Comparison of ENCODE assay signal across 12 cellular contexts in the genomic region with DNA sequence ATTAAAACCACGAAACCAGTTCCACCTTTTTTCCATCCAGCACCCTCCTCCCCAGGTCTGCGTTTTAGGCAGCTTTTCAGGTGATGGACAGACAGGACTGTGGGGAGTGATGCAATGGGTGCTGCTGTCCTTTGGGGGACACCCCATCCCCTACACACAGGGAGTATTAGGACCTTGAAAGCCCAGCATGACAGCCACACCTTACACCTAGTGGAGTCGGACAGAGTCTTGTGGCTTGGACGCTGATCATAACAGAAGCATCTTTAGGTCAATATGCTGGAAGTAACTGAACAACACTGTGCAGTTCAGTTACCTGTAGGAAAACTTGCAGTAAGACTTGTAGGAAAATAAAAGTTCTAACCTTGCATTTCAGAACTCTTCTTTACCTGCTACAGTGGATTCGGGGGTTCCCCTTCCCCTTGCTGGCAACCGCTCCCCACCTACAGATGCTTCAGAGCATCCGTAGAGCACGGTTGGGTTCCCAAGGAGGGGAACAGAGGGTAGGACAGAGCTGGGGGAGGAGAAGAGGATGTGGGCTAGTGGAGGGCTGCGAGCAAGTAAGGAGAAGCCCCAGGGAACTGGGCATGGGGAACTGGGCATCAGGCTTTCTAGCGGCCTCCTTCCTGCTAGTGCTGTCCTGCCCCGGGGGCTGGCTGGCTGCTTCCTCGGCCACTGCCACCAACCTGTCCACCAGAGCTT. TPM values are rescaled to one million over a fixed set of nuclear protein-coding genes. Genes with fewer than 3 reads are reported as not detected.
A peak's percentile ranks its signal among the peaks of the same experiment; 100 is the strongest.
DNase-seq lines count a peak whose midpoint lies in the region; ATAC-seq and TF ChIP-seq lines count a peak whose summit lies in the region.
"Had no signal": no experiment of that assay in that cellular context is flagged by ENCODE, and none has a peak within 500 bp of the region (broad histone marks: within the 10 kb centered on the region; RNA-seq: fewer than 3 reads in every experiment).

No MANE protein-coding gene starts in this region.

- peak overlapping the region in 3 of 4 donors; percentile 59 to 92 (median 79) for H3K4me3 Mint-ChIP-seq in CD4-positive, CD25-positive, alpha-beta regulatory T cell

- no peaks in the 10 kb centered on the region for H3K27me3 Mint-ChIP-seq in CD4-positive, CD25-positive, alpha-beta regulatory T cell

- H3K4me1 ChIP-seq in CD4-positive, CD25-positive, alpha-beta regulatory T cell (ENCODE audit: control insufficient read depth, insufficient read depth, low read length, poor library complexity, severe bottlenecking): peaks cover 28% of the 10 kb centered on the region
- peaks cover 0 to 28% (median 19%) of the 10 kb centered on the region in 4 donors for H3K4me1 ChIP-seq in esophagus muscularis mucosa

- 83% methylated on average over 12 of the region's 12 CpGs for WGBS in esophagus muscularis mucosa

- H3K9me3 ChIP-seq in CD4-positive, CD25-positive, alpha-beta regulatory T cell (ENCODE audit: control insufficient read depth in 2 of 2, low read length in 2 of 2): no peaks in the 10 kb centered on the region
- H3K9me3 ChIP-seq in esophagus muscularis mucosa: no peaks in the 10 kb centered on the region
- H3K9me3 ChIP-seq: heart left ventricle had no signal

- intact Hi-C loops in esophagus muscularis mucosa (cut with DNase I): no loop called here

- no peak for TF ChIP-seq POLR2A in esophagus muscularis mucosa (IDR thresholded peaks at IDR 0.05; ENCODE audit: low read depth)

- DNase-seq in CD4-positive, CD25-positive, alpha-beta regulatory T cell: peak in 1 of 3 donors; percentile 16
- DNase-seq in esophagus muscularis mucosa (ENCODE audit: extremely low spot score): no peak
- no peak for DNase-seq in NOMO-1 (lab: John Stamatoyannopoulos, UW; ENCODE audit: unreplicated experiment in 2 of 2)
- no peak for DNase-seq in T-helper 1 cell
- no peak for DNase-seq in RPMI8226
- DNase-seq: heart left ventricle, NCI-H1105 treated with DMSO at 0.1 percent for 48 hours had no signal

- H3K36me3 Mint-ChIP-seq in CD4-positive, CD25-positive, alpha-beta regulatory T cell: no peaks in the 10 kb centered on the region

- no peak for TF ChIP-seq CTCF in esophagus muscularis mucosa (IDR thresholded peaks at IDR 0.05)

- peaks cover 19 to 36% (median 23%) of the 10 kb centered on the region in 4 donors for H3K4me1 Mint-ChIP-seq in CD4-positive, CD25-positive, alpha-beta regulatory T cell

- no peaks in the 10 kb centered on the region for H3K36me3 ChIP-seq in CD4-positive, CD25-positive, alpha-beta regulatory T cell (ENCODE audit: control insufficient read depth, insufficient read depth, low read length)
- no peaks in the 10 kb centered on the region for H3K36me3 ChIP-seq in esophagus muscularis mucosa
- H3K36me3 ChIP-seq: heart left ventricle had no signal

- H3K27me3 ChIP-seq in CD4-positive, CD25-positive, alpha-beta regulatory T cell (ENCODE audit: control insufficient read depth, insufficient read depth, low read length): no peaks in the 10 kb centered on the region
- no peaks in the 10 kb centered on the region for H3K27me3 ChIP-seq in esophagus muscularis mucosa
- H3K27me3 ChIP-seq: heart left ventricle had no signal

- H3K4me3 ChIP-seq in CD4-positive, CD25-positive, alpha-beta regulatory T cell (ENCODE audit: low read depth, low read length): no peak overlapping the region
- H3K4me3 ChIP-seq in esophagus muscularis mucosa: no peak overlapping the region
- H3K4me3 ChIP-seq: coronary artery, heart left ventricle had no signal

- H3K9me3 Mint-ChIP-seq in CD4-positive, CD25-positive, alpha-beta regulatory T cell: peaks cover 0 to 1% (median 0%) of the 10 kb centered on the region in 7 donors

- no peak for TF ChIP-seq EP300 in esophagus muscularis mucosa (IDR thresholded peaks at IDR 0.05)

- H3K27ac Mint-ChIP-seq in CD4-positive, CD25-positive, alpha-beta regulatory T cell: peak overlapping the region; percentile 74 to 90 (median 79)

- no peak overlapping the region for H3K27ac ChIP-seq in CD4-positive, CD25-positive, alpha-beta regulatory T cell (ENCODE audit: insufficient read depth, low read length, poor library complexity, severe bottlenecking)
- H3K27ac ChIP-seq in esophagus muscularis mucosa (replicated peaks in 1 of 4): peak overlapping the region in 3 of 4 donors; percentile 32 to 50 (median 33)
- H3K27ac ChIP-seq: coronary artery, RWPE1 had no signal

- ATAC-seq in CD4-positive, CD25-positive, alpha-beta regulatory T cell (ENCODE audit: low read depth in 2 of 2): peak in 1 of 2 donors; percentile 39
- ATAC-seq in GM18868 (IDR thresholded peaks at IDR 0.05; ENCODE audit: unreplicated experiment) (peak; percentile 57), HG03139 (IDR thresholded peaks at IDR 0.05; ENCODE audit: unreplicated experiment) (peak; percentile 44), HG03354 (IDR thresholded peaks at IDR 0.05; ENCODE audit: poor library complexity, severe bottlenecking, unreplicated experiment) (no peak)

RNA-seq across cellular contexts. Expression of a gene that starts 31.7 kb away (rescaled TPM):
- 29.9 TPM for total RNA-seq in CD4-positive, CD25-positive, alpha-beta regulatory T cell
- polyA plus RNA-seq in CD4-positive, CD25-positive, alpha-beta regulatory T cell: 1 to 10 TPM; 1.0 to 4.4 (median 2.3) TPM
- total RNA-seq in esophagus muscularis mucosa: 10 to 100 TPM; 11.5 to 22.0 (median 13.2) TPM
